Comparison of ENCODE assay signal across 21 cellular contexts in genomic region chr16:72948238-72948559, GRCh38.
A peak's percentile ranks its signal among the peaks of the same experiment; 100 is the strongest.
DNase-seq lines count a peak whose midpoint lies in the region; ATAC-seq, FAIRE-seq and TF ChIP-seq lines count a peak whose summit lies in the region.
"Had no signal": no experiment of that assay in that cellular context is flagged by ENCODE, and none has a peak within 500 bp of the region (broad histone marks: within the 10 kb centered on the region; RNA-seq: fewer than 3 reads in every experiment).

No MANE protein-coding gene starts in this region.

- TF ChIP-seq EP300 in stomach (IDR thresholded peaks at IDR 0.05): no peak

- no peak for TF ChIP-seq RAD21 in liver (IDR thresholded peaks at IDR 0.05)

- intact Hi-C loops in pancreas (cut with DNase I) (no loop called here), stomach (cut with DNase I; ENCODE audit: low total_unique reads) (no loop called here)

- TF ChIP-seq CTCF in BE2C (IDR thresholded peaks at IDR 0.05; ENCODE audit: low read depth, low read length) (no peak), coronary artery (IDR thresholded peaks at IDR 0.05) (no peak), liver (IDR thresholded peaks at IDR 0.05; ENCODE audit: low read depth, low read length, missing input control) (no peak), pancreas (IDR thresholded peaks at IDR 0.05) (no peak), stomach (IDR thresholded peaks at IDR 0.05) (no peak)

- ATAC-seq in pancreas: no peak
- ATAC-seq: PC-3 had no signal

- DNase-seq in BE2C: no peak
- no peak for DNase-seq in coronary artery (ENCODE audit: low spot score)
- DNase-seq in pancreas: no peak
- DNase-seq in stomach: no peak
- no peak for DNase-seq in H4 (ENCODE audit: low spot score)
- DNase-seq in amniotic stem cell (lab: John Stamatoyannopoulos, UW): no peak
- no peak for DNase-seq in effector memory CD4-positive, alpha-beta T cell
- DNase-seq: CD4-positive, alpha-beta T cell; MM.1S; NCI-H1092; NCI-H1436 treated with DMSO at 0.1 percent for 48 hours; NCI-H2029; NCI-H345; NCI-H524 treated with DMSO at 0.1 percent for 48 hours; PC-3; RPMI8226 had no signal

- H3K9me3 ChIP-seq in BE2C: no peaks in the 10 kb centered on the region
- no peaks in the 10 kb centered on the region for H3K9me3 ChIP-seq in liver (ENCODE audit: control insufficient read depth in 4 of 4, low read length in 3 of 4)
- no peaks in the 10 kb centered on the region for H3K9me3 ChIP-seq in pancreas
- H3K9me3 ChIP-seq in stomach: no peaks in the 10 kb centered on the region
- no peaks in the 10 kb centered on the region for H3K9me3 ChIP-seq in effector memory CD4-positive, alpha-beta T cell (ENCODE audit: control insufficient read depth, low read length)
- H3K9me3 ChIP-seq: Caco-2 had no signal

- peak overlapping the region; percentile 0; the same call in 1 of the 2 replicates for H3K4me3 ChIP-seq in BE2C (ENCODE audit: low read depth, low read length)
- H3K4me3 ChIP-seq in coronary artery: no peak overlapping the region
- H3K4me3 ChIP-seq in liver (ENCODE audit: low read depth in 1 of 3, low read length in 3 of 3): no peak overlapping the region
- no peak overlapping the region for H3K4me3 ChIP-seq in pancreas
- H3K4me3 ChIP-seq in stomach: no peak overlapping the region
- no peak overlapping the region for H3K4me3 ChIP-seq in effector memory CD4-positive, alpha-beta T cell (ENCODE audit: insufficient read depth, low read depth, low read length, poor library complexity, severe bottlenecking)
- H3K4me3 ChIP-seq: GM23338 had no signal

- H3K27ac ChIP-seq in coronary artery (peak overlapping the region; percentile 88 to 94), liver (ENCODE audit: low read depth in 1 of 2, low read length in 2 of 2) (peak overlapping the region; percentile 78 to 88), pancreas (peak overlapping the region in 3 of 4 donors; percentile 35 to 69 (median 56)), stomach (peak overlapping the region in 1 of 5 donors; percentile 53)
- H3K27ac ChIP-seq in effector memory CD4-positive, alpha-beta T cell (ENCODE audit: insufficient read depth, low read length, poor library complexity, severe bottlenecking): no peak overlapping the region

- 58% methylated on average over 9 of the region's 9 CpGs for WGBS in liver
- WGBS in pancreas, 2 donors: 88 to 95% methylated on average over 9 of the region's 9 CpGs
- WGBS in stomach, 5 donors: 84 to 94% (median 90%) methylated on average over 9 of the region's 9 CpGs

- no peak for FAIRE-seq in pancreas (lab: Jason Lieb, UNC)
- FAIRE-seq: A204.1, G401.6 had no signal

- H3K36me3 ChIP-seq in BE2C: peaks cover 26% of the 10 kb centered on the region
- peaks cover 0 to 6% (median 4%) of the 10 kb centered on the region in 4 donors for H3K36me3 ChIP-seq in liver (ENCODE audit: control insufficient read depth in 4 of 4, insufficient read depth in 3 of 4, low read depth in 1 of 4, low read length in 3 of 4)
- H3K36me3 ChIP-seq in pancreas: peaks cover 0 to 8% (median 7%) of the 10 kb centered on the region in 3 donors
- peaks cover 10 to 34% (median 27%) of the 10 kb centered on the region in 4 donors for H3K36me3 ChIP-seq in stomach
- no peaks in the 10 kb centered on the region for H3K36me3 ChIP-seq in effector memory CD4-positive, alpha-beta T cell (ENCODE audit: control insufficient read depth, insufficient read depth, low read length)

- H3K9ac ChIP-seq in liver (ENCODE audit: low read depth in 1 of 2, low read length in 2 of 2): no peak overlapping the region

- TF ChIP-seq POLR2A in stomach (IDR thresholded peaks at IDR 0.05): no peak

- H3K27me3 ChIP-seq in BE2C: no peaks in the 10 kb centered on the region
- no peaks in the 10 kb centered on the region for H3K27me3 ChIP-seq in liver (ENCODE audit: control insufficient read depth in 4 of 4, insufficient read depth in 4 of 4, low read length in 3 of 4)
- H3K27me3 ChIP-seq in pancreas: no peaks in the 10 kb centered on the region
- H3K27me3 ChIP-seq in stomach: no peaks in the 10 kb centered on the region
- H3K27me3 ChIP-seq in effector memory CD4-positive, alpha-beta T cell (replicated peaks; ENCODE audit: control insufficient read depth, insufficient read depth, low read length, poor library complexity, severe bottlenecking): no peaks in the 10 kb centered on the region

- H3K4me1 ChIP-seq in BE2C (peaks cover 34% of the 10 kb centered on the region), liver (ENCODE audit: control insufficient read depth in 4 of 4, insufficient read depth in 4 of 4, low read length in 3 of 4) (peaks cover 10 to 37% (median 30%) of the 10 kb centered on the region in 4 donors), pancreas (peaks cover 30 to 46% (median 43%) of the 10 kb centered on the region in 3 donors), stomach (peaks cover 0 to 45% (median 27%) of the 10 kb centered on the region in 4 donors)
- H3K4me1 ChIP-seq in effector memory CD4-positive, alpha-beta T cell (ENCODE audit: control insufficient read depth, insufficient read depth, low read length, poor library complexity, severe bottlenecking): no peaks in the 10 kb centered on the region

TF ChIP-seq in liver, 16 proteins besides CTCF, POLR2A, EP300 and RAD21:
- TF ChIP-seq SP1 (IDR thresholded peaks at IDR 0.05) (no peak), FOXA2 (IDR thresholded peaks at IDR 0.05) (no peak), YY1 (IDR thresholded peaks at IDR 0.05) (peak; percentile 61)
- TF ChIP-seq, protein P1, sequence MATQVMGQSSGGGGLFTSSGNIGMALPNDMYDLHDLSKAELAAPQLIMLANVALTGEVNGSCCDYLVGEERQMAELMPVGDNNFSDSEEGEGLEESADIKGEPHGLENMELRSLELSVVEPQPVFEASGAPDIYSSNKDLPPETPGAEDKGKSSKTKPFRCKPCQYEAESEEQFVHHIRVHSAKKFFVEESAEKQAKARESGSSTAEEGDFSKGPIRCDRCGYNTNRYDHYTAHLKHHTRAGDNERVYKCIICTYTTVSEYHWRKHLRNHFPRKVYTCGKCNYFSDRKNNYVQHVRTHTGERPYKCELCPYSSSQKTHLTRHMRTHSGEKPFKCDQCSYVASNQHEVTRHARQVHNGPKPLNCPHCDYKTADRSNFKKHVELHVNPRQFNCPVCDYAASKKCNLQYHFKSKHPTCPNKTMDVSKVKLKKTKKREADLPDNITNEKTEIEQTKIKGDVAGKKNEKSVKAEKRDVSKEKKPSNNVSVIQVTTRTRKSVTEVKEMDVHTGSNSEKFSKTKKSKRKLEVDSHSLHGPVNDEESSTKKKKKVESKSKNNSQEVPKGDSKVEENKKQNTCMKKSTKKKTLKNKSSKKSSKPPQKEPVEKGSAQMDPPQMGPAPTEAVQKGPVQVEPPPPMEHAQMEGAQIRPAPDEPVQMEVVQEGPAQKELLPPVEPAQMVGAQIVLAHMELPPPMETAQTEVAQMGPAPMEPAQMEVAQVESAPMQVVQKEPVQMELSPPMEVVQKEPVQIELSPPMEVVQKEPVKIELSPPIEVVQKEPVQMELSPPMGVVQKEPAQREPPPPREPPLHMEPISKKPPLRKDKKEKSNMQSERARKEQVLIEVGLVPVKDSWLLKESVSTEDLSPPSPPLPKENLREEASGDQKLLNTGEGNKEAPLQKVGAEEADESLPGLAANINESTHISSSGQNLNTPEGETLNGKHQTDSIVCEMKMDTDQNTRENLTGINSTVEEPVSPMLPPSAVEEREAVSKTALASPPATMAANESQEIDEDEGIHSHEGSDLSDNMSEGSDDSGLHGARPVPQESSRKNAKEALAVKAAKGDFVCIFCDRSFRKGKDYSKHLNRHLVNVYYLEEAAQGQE (IDR thresholded peaks at IDR 0.05): peak; percentile 21
TF ChIP-seq in liver: peak in this region for 2.
